Comparison of ENCODE assay signal across 17 cellular contexts in genomic region chr2:20304411-20304810, GRCh38. TPM values are rescaled to one million over a fixed set of nuclear protein-coding genes. Genes with fewer than 3 reads are reported as not detected.
DNase-seq lines count a peak whose midpoint lies in the region; ATAC-seq and TF ChIP-seq lines count a peak whose summit lies in the region.
"Had no signal": no experiment of that assay in that cellular context is flagged by ENCODE, and none has a peak within 500 bp of the region (broad histone marks: within the 10 kb centered on the region; RNA-seq: fewer than 3 reads in every experiment).

No MANE protein-coding gene starts in this region.

- peaks cover 37% of the 10 kb centered on the region for H3K79me2 ChIP-seq in ACC112 (ENCODE audit: control insufficient read depth, insufficient read depth, low read length, unreplicated experiment)

- H3K9me3 Mint-ChIP-seq in CD14-positive monocyte, result peaks cover 0 to 2% (median 0%) of the 10 kb centered on the region in 7 donors
- H3K9me3 Mint-ChIP-seq: activated naive CD4-positive, alpha-beta T cell treated with anti-CD3 and anti-CD28 coated beads for 36 hours; effector memory CD8-positive, alpha-beta T cell; natural killer cell treated with Interleukin-12 subunit alpha and Interleukin-12 subunit beta and Interleukin-15 and Interleukin-18, amount 100 ng/mL, for 72 hours; stimulated activated naive CD8-positive, alpha-beta T cell treated with anti-CD3 and anti-CD28 coated beads, Interleukin-15, amount 100 ng/mL, for 72 hours had no signal

- intact Hi-C loops in CD14-positive monocyte (cut with micrococcal nuclease), result no loop called here

- no peaks in the 10 kb centered on the region for H3K4me1 Mint-ChIP-seq in CD14-positive monocyte

- H3K4me3 Mint-ChIP-seq in CD14-positive monocyte, result no peak overlapping the region
- H3K4me3 Mint-ChIP-seq: activated naive CD4-positive, alpha-beta T cell treated with anti-CD3 and anti-CD28 coated beads for 36 hours; effector memory CD8-positive, alpha-beta T cell; natural killer cell treated with Interleukin-12 subunit alpha and Interleukin-12 subunit beta and Interleukin-15 and Interleukin-18, amount 100 ng/mL, for 72 hours; stimulated activated naive CD8-positive, alpha-beta T cell treated with anti-CD3 and anti-CD28 coated beads, Interleukin-15, amount 100 ng/mL, for 72 hours had no signal

- H3K36me3 Mint-ChIP-seq in CD14-positive monocyte, result peaks cover 65 to 85% of the 10 kb centered on the region in 2 donors

- H3K4me3 ChIP-seq in ACC112 (ENCODE audit: low read depth, low read length), result no peak overlapping the region
- H3K4me3 ChIP-seq: A549 had no signal

- no peak for TF ChIP-seq CTCF in CD14-positive monocyte (IDR thresholded peaks at IDR 0.05)

- H3K27ac Mint-ChIP-seq in CD14-positive monocyte, result no peak overlapping the region
- H3K27ac Mint-ChIP-seq: activated naive CD4-positive, alpha-beta T cell treated with anti-CD3 and anti-CD28 coated beads for 36 hours; natural killer cell treated with Interleukin-12 subunit alpha and Interleukin-12 subunit beta and Interleukin-15 and Interleukin-18, amount 100 ng/mL, for 72 hours; stimulated activated naive CD8-positive, alpha-beta T cell treated with anti-CD3 and anti-CD28 coated beads, Interleukin-15, amount 100 ng/mL, for 72 hours had no signal

- H3K27ac ChIP-seq in ACC112 (ENCODE audit: low read depth, low read length), result peak overlapping the region; percentile 35; the same call in 1 of the 2 replicates
- H3K27ac ChIP-seq: A549 had no signal

- no peaks in the 10 kb centered on the region for H3K27me3 Mint-ChIP-seq in CD14-positive monocyte (ENCODE audit: low read depth in 3 of 3)
- H3K27me3 Mint-ChIP-seq: effector memory CD8-positive, alpha-beta T cell; natural killer cell treated with Interleukin-12 subunit alpha and Interleukin-12 subunit beta and Interleukin-15 and Interleukin-18, amount 100 ng/mL, for 72 hours; stimulated activated naive CD8-positive, alpha-beta T cell treated with anti-CD3 and anti-CD28 coated beads, Interleukin-15, amount 100 ng/mL, for 72 hours had no signal

- DNase-seq in HS-5 (ENCODE audit: low read depth) (peak; percentile 85), astrocyte of the hippocampus (ENCODE audit: low read depth, low spot score) (peak; percentile 54), hepatic stellate cell (ENCODE audit: low spot score) (peak; percentile 35), CD14-positive monocyte (ENCODE audit: low spot score) (no peak), inferior parietal cortex (ENCODE audit: extremely low spot score) (no peak), NCI-H146 treated with DMSO at 0.1 percent for 48 hours (lab: John Stamatoyannopoulos, UW; ENCODE audit: unreplicated experiment) (no peak)
- DNase-seq: activated CD4-positive, alpha-beta T cell treated with anti-CD3 and anti-CD28 coated beads for 1 hour; activated naive CD4-positive, alpha-beta T cell treated with anti-CD3 and anti-CD28 coated beads for 36 hours; effector memory CD8-positive, alpha-beta T cell; NCI-H1694; NCI-H446; SHP77 treated with DMSO at 0.1 percent for 48 hours; stimulated activated naive CD8-positive, alpha-beta T cell treated with anti-CD3 and anti-CD28 coated beads, Interleukin-15, amount 100 ng/mL, for 72 hours had no signal

- H3K36me3 ChIP-seq in ACC112 (ENCODE audit: insufficient read depth, low read length), result peaks cover 22% of the 10 kb centered on the region

- no peak for ATAC-seq in HG03095 (IDR thresholded peaks at IDR 0.05; ENCODE audit: unreplicated experiment)
- ATAC-seq: A549; effector memory CD8-positive, alpha-beta T cell; natural killer cell treated with Interleukin-12 subunit alpha and Interleukin-12 subunit beta and Interleukin-15 and Interleukin-18, amount 100 ng/mL, for 72 hours; stimulated activated naive CD8-positive, alpha-beta T cell treated with anti-CD3 and anti-CD28 coated beads, Interleukin-15, amount 100 ng/mL, for 72 hours had no signal

- no peak overlapping the region for H2AFZ ChIP-seq in ACC112 (ENCODE audit: low read length, unreplicated experiment)

- peaks cover 15% of the 10 kb centered on the region for H3K4me1 ChIP-seq in ACC112 (ENCODE audit: control insufficient read depth, insufficient read depth, low read length, unreplicated experiment)
- H3K4me1 ChIP-seq: A549 had no signal

- H3K27me3 ChIP-seq in ACC112 (ENCODE audit: insufficient read depth, low read length), result no peaks in the 10 kb centered on the region

RNA-seq across cellular contexts. Expression of gene PUM2, which starts 46.2 kb away (rescaled TPM):
- 1 to 10 TPM; 7.2 to 8.3 TPM for polyA plus RNA-seq in CD14-positive monocyte

Comparison
In these comparisons a context has a peak if more than half of its experiments do, and no peak if none do; other contexts are left out.
1. DNase-seq: peak in HS-5 (single experiment), astrocyte of the hippocampus (single experiment) and hepatic stellate cell (single experiment); none in CD14-positive monocyte (single experiment), inferior parietal cortex (single experiment) and NCI-H146 treated with DMSO at 0.1 percent for 48 hours (single experiment).